In genomic region chr12:69284131-69284530, GRCh38 we compare ENCODE assay signal across 1 cellular context.
TF ChIP-seq lines count a peak whose summit lies in the region.

No MANE protein-coding gene starts in this region.

TF ChIP-seq in SK-N-SH, 30 proteins besides CTCF, POLR2A, EP300 and RAD21 (continued from another document):
- TF ChIP-seq NRF1 (IDR thresholded peaks at IDR 0.05; ENCODE audit: low read depth, low read length) (no peak), FOXM1 (IDR thresholded peaks at IDR 0.05; ENCODE audit: low read depth) (no peak), MAX (IDR thresholded peaks at IDR 0.05; ENCODE audit: low read depth) (no peak), RXRA (IDR thresholded peaks at IDR 0.05; ENCODE audit: borderline replicate concordance, low read depth) (no peak), FOXJ3 (CRISPR knock-in tag; IDR thresholded peaks at IDR 0.05) (no peak), GABPA (IDR thresholded peaks at IDR 0.05; ENCODE audit: low read depth) (no peak), NFIC (IDR thresholded peaks at IDR 0.05; ENCODE audit: borderline replicate concordance) (peak; percentile 78), ELF1 (IDR thresholded peaks at IDR 0.05) (0 out of 2 replicates have a peak, but pooled peaks have one; percentile 31)
- TF ChIP-seq, protein P1, sequence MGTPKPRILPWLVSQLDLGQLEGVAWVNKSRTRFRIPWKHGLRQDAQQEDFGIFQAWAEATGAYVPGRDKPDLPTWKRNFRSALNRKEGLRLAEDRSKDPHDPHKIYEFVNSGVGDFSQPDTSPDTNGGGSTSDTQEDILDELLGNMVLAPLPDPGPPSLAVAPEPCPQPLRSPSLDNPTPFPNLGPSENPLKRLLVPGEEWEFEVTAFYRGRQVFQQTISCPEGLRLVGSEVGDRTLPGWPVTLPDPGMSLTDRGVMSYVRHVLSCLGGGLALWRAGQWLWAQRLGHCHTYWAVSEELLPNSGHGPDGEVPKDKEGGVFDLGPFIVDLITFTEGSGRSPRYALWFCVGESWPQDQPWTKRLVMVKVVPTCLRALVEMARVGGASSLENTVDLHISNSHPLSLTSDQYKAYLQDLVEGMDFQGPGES (IDR thresholded peaks at IDR 0.05; ENCODE audit: low read depth, low read length): no peak
TF ChIP-seq in SK-N-SH: peak in this region for 4.
